1 cellular context compared by ENCODE assay signal in the genomic region with DNA sequence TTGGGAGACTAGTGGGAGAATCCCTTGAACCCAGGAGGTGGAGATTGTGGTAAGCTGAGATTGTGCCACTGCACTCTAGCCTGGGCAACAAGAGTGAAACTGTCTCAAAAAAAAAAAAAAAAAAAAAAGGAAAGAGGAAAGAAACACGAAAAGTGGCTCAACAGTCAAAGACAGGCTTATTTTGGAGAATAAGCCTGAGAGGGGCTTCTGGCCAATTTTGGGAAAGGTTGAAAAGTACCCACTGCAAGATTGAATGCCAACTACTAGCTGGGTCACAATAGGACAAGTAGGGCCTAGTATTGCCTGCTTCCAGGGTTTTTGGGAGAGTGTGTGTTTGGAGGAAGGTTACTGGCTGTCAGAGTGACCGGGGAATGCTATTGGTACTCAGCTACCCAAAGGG.
TF ChIP-seq lines count a peak whose summit lies in the region.

No MANE protein-coding gene starts in this region.

TF ChIP-seq in HEK293, 187 proteins besides CTCF, POLR2A, EP300 and RAD21 (continued from another document):
- TF ChIP-seq, protein P1, sequence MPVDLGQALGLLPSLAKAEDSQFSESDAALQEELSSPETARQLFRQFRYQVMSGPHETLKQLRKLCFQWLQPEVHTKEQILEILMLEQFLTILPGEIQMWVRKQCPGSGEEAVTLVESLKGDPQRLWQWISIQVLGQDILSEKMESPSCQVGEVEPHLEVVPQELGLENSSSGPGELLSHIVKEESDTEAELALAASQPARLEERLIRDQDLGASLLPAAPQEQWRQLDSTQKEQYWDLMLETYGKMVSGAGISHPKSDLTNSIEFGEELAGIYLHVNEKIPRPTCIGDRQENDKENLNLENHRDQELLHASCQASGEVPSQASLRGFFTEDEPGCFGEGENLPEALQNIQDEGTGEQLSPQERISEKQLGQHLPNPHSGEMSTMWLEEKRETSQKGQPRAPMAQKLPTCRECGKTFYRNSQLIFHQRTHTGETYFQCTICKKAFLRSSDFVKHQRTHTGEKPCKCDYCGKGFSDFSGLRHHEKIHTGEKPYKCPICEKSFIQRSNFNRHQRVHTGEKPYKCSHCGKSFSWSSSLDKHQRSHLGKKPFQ (tag by site-specific recombination; IDR thresholded peaks at IDR 0.05) = no peak
- 0 out of 2 replicates have a peak, but pooled peaks have one; percentile 23 for TF ChIP-seq ZNF324 (tag by site-specific recombination; IDR thresholded peaks at IDR 0.05)
- TF ChIP-seq, protein P2, sequence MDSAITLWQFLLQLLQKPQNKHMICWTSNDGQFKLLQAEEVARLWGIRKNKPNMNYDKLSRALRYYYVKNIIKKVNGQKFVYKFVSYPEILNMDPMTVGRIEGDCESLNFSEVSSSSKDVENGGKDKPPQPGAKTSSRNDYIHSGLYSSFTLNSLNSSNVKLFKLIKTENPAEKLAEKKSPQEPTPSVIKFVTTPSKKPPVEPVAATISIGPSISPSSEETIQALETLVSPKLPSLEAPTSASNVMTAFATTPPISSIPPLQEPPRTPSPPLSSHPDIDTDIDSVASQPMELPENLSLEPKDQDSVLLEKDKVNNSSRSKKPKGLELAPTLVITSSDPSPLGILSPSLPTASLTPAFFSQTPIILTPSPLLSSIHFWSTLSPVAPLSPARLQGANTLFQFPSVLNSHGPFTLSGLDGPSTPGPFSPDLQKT (IDR thresholded peaks at IDR 0.05; ENCODE audit: borderline replicate concordance, low read depth, low read length) = no peak
- TF ChIP-seq, protein P3, sequence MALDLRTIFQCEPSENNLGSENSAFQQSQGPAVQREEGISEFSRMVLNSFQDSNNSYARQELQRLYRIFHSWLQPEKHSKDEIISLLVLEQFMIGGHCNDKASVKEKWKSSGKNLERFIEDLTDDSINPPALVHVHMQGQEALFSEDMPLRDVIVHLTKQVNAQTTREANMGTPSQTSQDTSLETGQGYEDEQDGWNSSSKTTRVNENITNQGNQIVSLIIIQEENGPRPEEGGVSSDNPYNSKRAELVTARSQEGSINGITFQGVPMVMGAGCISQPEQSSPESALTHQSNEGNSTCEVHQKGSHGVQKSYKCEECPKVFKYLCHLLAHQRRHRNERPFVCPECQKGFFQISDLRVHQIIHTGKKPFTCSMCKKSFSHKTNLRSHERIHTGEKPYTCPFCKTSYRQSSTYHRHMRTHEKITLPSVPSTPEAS (tag by site-specific recombination; IDR thresholded peaks at IDR 0.05) = no peak
- TF ChIP-seq, protein P4, sequence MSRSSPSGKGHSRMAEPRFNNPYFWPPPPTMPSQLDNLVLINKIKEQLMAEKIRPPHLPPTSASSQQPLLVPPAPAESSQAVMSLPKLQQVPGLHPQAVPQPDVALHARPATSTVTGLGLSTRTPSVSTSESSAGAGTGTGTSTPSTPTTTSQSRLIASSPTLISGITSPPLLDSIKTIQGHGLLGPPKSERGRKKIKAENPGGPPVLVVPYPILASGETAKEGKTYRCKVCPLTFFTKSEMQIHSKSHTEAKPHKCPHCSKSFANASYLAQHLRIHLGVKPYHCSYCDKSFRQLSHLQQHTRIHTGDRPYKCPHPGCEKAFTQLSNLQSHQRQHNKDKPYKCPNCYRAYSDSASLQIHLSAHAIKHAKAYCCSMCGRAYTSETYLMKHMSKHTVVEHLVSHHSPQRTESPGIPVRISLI (tag by site-specific recombination; IDR thresholded peaks at IDR 0.05) = peak; percentile 88
TF ChIP-seq in HEK293: peak in this region for 12.
